14 cellular contexts compared by ENCODE assay signal in genomic region chr1:169796411-169796810, GRCh38. TPM values are rescaled to one million over a fixed set of nuclear protein-coding genes. Genes with fewer than 3 reads are reported as not detected.
DNase-seq lines count a peak whose midpoint lies in the region; ATAC-seq, FAIRE-seq and TF ChIP-seq lines count a peak whose summit lies in the region.
"Had no signal": no experiment of that assay in that cellular context is flagged by ENCODE, and none has a peak within 500 bp of the region (broad histone marks: within the 10 kb centered on the region; RNA-seq: fewer than 3 reads in every experiment).

No MANE protein-coding gene starts in this region.

- ATAC-seq in T-cell (replicated peaks in 1 of 4) = no peak

- no peaks in the 10 kb centered on the region for H4K20me1 ChIP-seq in keratinocyte (ENCODE audit: control insufficient read depth, extremely low read depth, insufficient read depth, low read length)

- POLR2A ChIA-PET in T-cell (lab: Charles Lee) = interaction anchor here (0.5 to 0.7 kb wide), 2 partner anchors 129 to 249 kb away, joined by 3 read pairs; no protein-coding TSS in a partner anchor

- no peak for TF ChIP-seq POLR2A in prostate gland (IDR thresholded peaks at IDR 0.05)
- TF ChIP-seq POLR2A in testis (IDR thresholded peaks at IDR 0.05) = no peak

- H3K9ac ChIP-seq in keratinocyte (ENCODE audit: control insufficient read depth, extremely low read depth, insufficient read depth, low read length) = no peak overlapping the region

- FAIRE-seq in keratinocyte (lab: Jason Lieb, UNC) = no peak

- DNase-seq in GM12864 (ENCODE audit: low read depth) (no peak), T-cell (no peak), keratinocyte (ENCODE audit: low read depth, low spot score) (no peak), prostate gland (ENCODE audit: low spot score) (no peak), testis (no peak), WERI-Rb-1 (no peak), NCI-H69 (lab: John Stamatoyannopoulos, UW) (no peak)
- DNase-seq: islet precursor cell; NCI-H1694 treated with DMSO at 0.1 percent for 48 hours; NK-92 treated with Interleukin-12 subunit alpha and Interleukin-12 subunit beta, amount 100 ng/mL, for 24 hours; occipital lobe; stimulated activated CD4-positive, alpha-beta T cell treated with anti-CD3 and anti-CD28 coated beads, Interleukin-4, amount 100 ng/mL, for 1 hour; substantia nigra had no signal

- H3K27ac ChIP-seq in ACC112 (ENCODE audit: low read depth, low read length) = no peak overlapping the region
- no peak overlapping the region for H3K27ac ChIP-seq in keratinocyte (ENCODE audit: control insufficient read depth, insufficient read depth, low read length)
- H3K27ac ChIP-seq in prostate gland = no peak overlapping the region
- no peak overlapping the region for H3K27ac ChIP-seq in testis
- no peak overlapping the region for H3K27ac ChIP-seq in WERI-Rb-1

- TF ChIP-seq CTCF in GM12864 (IDR thresholded peaks at IDR 0.05; ENCODE audit: low read depth, low read length, missing control alignments) (no peak), keratinocyte (optimal IDR thresholded peaks at IDR 0.05 in 1 of 3, IDR thresholded peaks at IDR 0.05 in 1 of 3, conservative IDR thresholded peaks at IDR 0.05 in 1 of 3; ENCODE audit: extremely low read depth in 1 of 3, insufficient read depth in 2 of 3, low read length in 3 of 3) (no peak), prostate gland (IDR thresholded peaks at IDR 0.05) (no peak), testis (IDR thresholded peaks at IDR 0.05) (no peak), WERI-Rb-1 (IDR thresholded peaks at IDR 0.05; ENCODE audit: low read depth, low read length) (no peak)

- H3K9me3 Mint-ChIP-seq in T-cell = no peaks in the 10 kb centered on the region

- peaks cover 8% of the 10 kb centered on the region for H3K4me1 ChIP-seq in ACC112 (ENCODE audit: control insufficient read depth, insufficient read depth, low read length, unreplicated experiment)
- peaks cover 15% of the 10 kb centered on the region for H3K4me1 ChIP-seq in keratinocyte (ENCODE audit: control insufficient read depth, extremely low read depth, insufficient read depth, low read length)
- H3K4me1 ChIP-seq in prostate gland (replicated peaks) = no peaks in the 10 kb centered on the region
- H3K4me1 ChIP-seq in testis = peaks cover 4% of the 10 kb centered on the region

- intact Hi-C loops in prostate gland (cut with DNase I) (no loop called here), testis (cut with DNase I; ENCODE audit: low total_unique reads) (no loop called here)

- CTCF ChIA-PET in T-cell (lab: Charles Lee) = interaction anchor here in 1 of 2 donors (0.5 kb wide), 1 partner anchor 46 kb away, joined by 3 read pairs; no protein-coding TSS in a partner anchor

- WGBS in prostate gland = 79% methylated on average over 4 of the region's 4 CpGs
- WGBS in testis, 2 donors = 58 to 71% methylated on average over 4 of the region's 4 CpGs

- peak overlapping the region; percentile 94 to 100 (median 95) for H3K4me3 Mint-ChIP-seq in T-cell

- dilution Hi-C loops in keratinocyte (cut with MboI; ENCODE audit: extremely low pct_ligation_motif_present, low sequenced_read_pairs) = no loop called here

- H3K27ac Mint-ChIP-seq in T-cell = peak overlapping the region; percentile 12 to 45

- H3K79me2 ChIP-seq in ACC112 (ENCODE audit: control insufficient read depth, insufficient read depth, low read length, unreplicated experiment) = peaks cover 29% of the 10 kb centered on the region
- peaks cover 30% of the 10 kb centered on the region for H3K79me2 ChIP-seq in keratinocyte (ENCODE audit: control insufficient read depth, insufficient read depth, low read length)

- H3K27me3 Mint-ChIP-seq in T-cell = no peaks in the 10 kb centered on the region

- H3K4me3 ChIP-seq in ACC112 (ENCODE audit: low read depth, low read length) (peak overlapping the region; percentile 95), GM12864 (ENCODE audit: low read depth, low read length) (peak overlapping the region; percentile 82), keratinocyte (ENCODE audit: control insufficient read depth in 2 of 3, extremely low read depth in 1 of 3, insufficient read depth in 2 of 3, low read depth in 1 of 3, low read length in 3 of 3) (no peak overlapping the region), prostate gland (no peak overlapping the region), testis (no peak overlapping the region), WERI-Rb-1 (ENCODE audit: low read depth, low read length) (no peak overlapping the region)

- H3K4me2 ChIP-seq in keratinocyte (ENCODE audit: control insufficient read depth, extremely low read depth, insufficient read depth, low read depth, low read length) = peak overlapping the region; percentile 80

- H3K9me3 ChIP-seq in keratinocyte (ENCODE audit: control insufficient read depth, low read depth, low read length) (no peaks in the 10 kb centered on the region), prostate gland (no peaks in the 10 kb centered on the region), testis (no peaks in the 10 kb centered on the region), WERI-Rb-1 (ENCODE audit: severe bottlenecking) (no peaks in the 10 kb centered on the region)

- H3K27me3 ChIP-seq in ACC112 (ENCODE audit: insufficient read depth, low read length) (no peaks in the 10 kb centered on the region), keratinocyte (ENCODE audit: control insufficient read depth, extremely low read depth, insufficient read depth, low read length) (no peaks in the 10 kb centered on the region), prostate gland (replicated peaks; ENCODE audit: insufficient read depth) (no peaks in the 10 kb centered on the region), testis (no peaks in the 10 kb centered on the region), WERI-Rb-1 (ENCODE audit: insufficient read depth, low read depth, severe bottlenecking) (no peaks in the 10 kb centered on the region)

- H3K9me1 ChIP-seq in keratinocyte (ENCODE audit: control insufficient read depth, extremely low read depth, insufficient read depth, low read length) = no peaks in the 10 kb centered on the region

- H3K36me3 ChIP-seq in ACC112 (ENCODE audit: insufficient read depth, low read length) = 0 out of 2 replicates have a peak, but pooled peaks cover 4% of the 10 kb centered on the region
- no peaks in the 10 kb centered on the region for H3K36me3 ChIP-seq in keratinocyte (ENCODE audit: control insufficient read depth in 2 of 2, extremely low read depth in 1 of 2, insufficient read depth in 2 of 2, low read length in 2 of 2)
- H3K36me3 ChIP-seq in prostate gland = no peaks in the 10 kb centered on the region
- H3K36me3 ChIP-seq in testis (ENCODE audit: low read depth, missing control alignments) = no peaks in the 10 kb centered on the region
- no peaks in the 10 kb centered on the region for H3K36me3 ChIP-seq in WERI-Rb-1

- H3K4me1 Mint-ChIP-seq in T-cell = peaks cover 46 to 54% (median 52%) of the 10 kb centered on the region in 3 donors

- H2AFZ ChIP-seq in ACC112 (ENCODE audit: low read length, unreplicated experiment) (no peak overlapping the region), keratinocyte (ENCODE audit: control insufficient read depth, low read length) (peak overlapping the region; percentile 7)

- peaks cover 19% of the 10 kb centered on the region for H3K36me3 Mint-ChIP-seq in T-cell

RNA-seq across cellular contexts. Expression of gene METTL18, which starts 1.7 kb away (rescaled TPM):
- total RNA-seq in T-cell (10 to 100 TPM in 3 of 5 donors, 1 to 10 TPM in 2; 3.9 to 16.5 (median 11.1) TPM), prostate gland (1 to 10 TPM; 5.7 to 7.5 TPM), testis (1 to 10 TPM; 6.4 to 6.6 TPM)
- polyA plus RNA-seq in keratinocyte (2.4 to 6.6 TPM (median 3.6 TPM) in 3 replicates), testis (ENCODE audit: insufficient read depth, low read depth, low replicate concordance) (8.6 TPM)
- 1.3 TPM for polyA plus RNA-seq in keratinocyte (2011; ENCODE audit: low read depth)
- polyA plus RNA-seq in keratinocyte (2011; cell fraction: cytosol; rRNA removed) = 1.8 and 4.0 TPM in 2 replicates
- 2.1 and 4.5 TPM in 2 replicates for polyA plus RNA-seq in keratinocyte (2011; cell fraction: nucleus; rRNA removed)
- polyA plus RNA-seq in keratinocyte (2012; ENCODE audit: low replicate concordance) = 4.0 and 5.1 TPM in 2 replicates
- 1.5 to 2.0 TPM in 2 of 3 replicates, not detected in the other for polyA minus RNA-seq in keratinocyte
- 1.3 TPM for polyA minus RNA-seq in keratinocyte (2011; cell fraction: cytosol; rRNA and poly(A)+ RNA removed)
- polyA minus RNA-seq in keratinocyte (2011; cell fraction: nucleus; rRNA and poly(A)+ RNA removed) = 1.0 and 1.1 TPM in 2 replicates

Comparison
In these comparisons a context has a peak if more than half of its experiments do, and no peak if none do; other contexts are left out.
1. H3K4me3 ChIP-seq: peak in ACC112 (single experiment) and GM12864 (single experiment); none in keratinocyte (0 of 3), prostate gland (0 of 2), testis (0 of 2) and WERI-Rb-1 (single experiment).